ENCODE assay signal across 8 cellular contexts in genomic region chr13:75549262-75550158, GRCh38.
DNase-seq lines count a peak whose midpoint lies in the region; ATAC-seq, FAIRE-seq and TF ChIP-seq lines count a peak whose summit lies in the region.

UCHL3 (plus strand) TSS chr13:75549791; CDS start chr13:75549821, 30 bp downstream.

- in situ Hi-C loops in GM18951 (cut with MboI; ENCODE audit: low sequenced_read_pairs, unreplicated experiment), result no loop called here

- peak; percentile 94 for FAIRE-seq in islet of Langerhans (lab: Jason Lieb, UNC)

- DNase-seq in AG09319 (ENCODE audit: extremely low read depth, low read depth) (peak; percentile 90), NCI-H345 treated with DMSO at 0.1 percent for 48 hours (lab: John Stamatoyannopoulos, UW; ENCODE audit: unreplicated experiment) (peak; percentile 91), cerebellar cortex (ENCODE audit: low spot score) (peak; percentile 96)
- peak; percentile 94 for DNase-seq in activated CD4-positive, CD25-positive, alpha-beta regulatory T cell treated with anti-CD3 and anti-CD28 coated beads, Interleukin-2, amount 50 U/mL, for 16 hours (ENCODE audit: low read depth, low spot score)
- DNase-seq in stimulated activated CD4-positive, alpha-beta T cell treated with anti-CD3 and anti-CD28 coated beads, Interleukin-12 subunit alpha, Interleukin-12 subunit beta, amount 100 ng/mL, for 48 hours (ENCODE audit: low read depth in 2 of 3, low spot score in 1 of 3), result peak; percentile 94 to 97 (median 96)

- TF ChIP-seq POLR2A in GM18951 (IDR thresholded peaks at IDR 0.05; ENCODE audit: extremely low read depth, insufficient read depth, insufficient read length), result peak; percentile 93

- ATAC-seq in HG03280 (IDR thresholded peaks at IDR 0.05; ENCODE audit: unreplicated experiment), result peak; percentile 98

- peak; percentile 92 for TF ChIP-seq CTCF in AG09319 (IDR thresholded peaks at IDR 0.05; ENCODE audit: low read depth, low read length)

Comparison
In these comparisons a context has a peak if more than half of its experiments do, and no peak if none do; other contexts are left out.
1. Peak in every context shown above with its lines: DNase-seq and ATAC-seq.